11 cellular contexts compared by ENCODE assay signal in the genomic region with DNA sequence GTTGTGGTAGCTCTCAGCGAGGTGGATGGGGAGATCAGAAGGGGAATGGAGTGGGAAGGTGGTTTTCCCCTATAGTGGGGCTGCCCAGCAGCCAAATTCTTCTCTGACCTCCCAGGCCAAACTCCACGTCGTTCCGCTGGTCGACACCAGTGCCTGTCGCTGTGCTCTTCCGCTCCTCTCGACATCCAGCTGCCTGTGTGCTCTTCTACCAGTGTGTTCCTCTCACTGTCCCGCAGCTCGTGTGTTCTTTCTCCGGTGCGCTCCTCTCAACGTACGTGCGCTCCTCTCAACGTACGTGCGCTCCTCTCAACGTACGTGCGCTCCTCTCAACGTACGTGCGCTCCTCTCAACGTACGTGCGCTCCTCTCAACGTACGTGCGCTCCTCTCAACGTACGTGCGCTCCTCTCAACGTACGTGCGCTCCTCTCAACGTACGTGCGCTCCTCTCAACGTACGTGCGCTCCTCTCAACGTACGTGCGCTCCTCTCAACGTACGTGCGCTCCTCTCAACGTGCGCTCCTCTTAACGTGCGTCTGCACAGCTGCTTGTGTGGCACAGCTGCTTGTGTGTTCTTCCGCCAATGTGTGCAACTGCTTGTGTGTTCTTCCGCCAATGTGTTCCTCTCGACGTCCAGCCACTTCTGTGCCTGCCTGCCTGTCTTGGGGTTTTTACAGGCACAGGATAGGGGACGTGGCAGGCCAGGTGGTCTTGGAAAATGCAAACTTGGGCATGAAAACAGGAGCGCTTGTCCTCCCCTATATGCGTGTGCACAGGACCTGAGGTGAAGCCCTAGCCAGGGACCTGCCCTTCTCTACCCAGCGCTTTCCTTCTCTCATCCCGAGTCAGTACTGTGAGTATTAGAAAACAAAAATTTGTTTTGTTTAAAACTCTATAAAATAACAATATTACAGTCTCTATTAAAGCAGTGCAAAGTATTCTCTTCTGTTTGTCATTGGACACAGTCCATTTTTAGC.
A peak's percentile ranks its signal among the peaks of the same experiment; 100 is the strongest.
DNase-seq lines count a peak whose midpoint lies in the region; ATAC-seq and TF ChIP-seq lines count a peak whose summit lies in the region.
"Had no signal": no experiment of that assay in that cellular context is flagged by ENCODE, and none has a peak within 500 bp of the region (broad histone marks: within the 10 kb centered on the region; RNA-seq: fewer than 3 reads in every experiment).

No MANE protein-coding gene starts in this region.

- peaks cover 0 to 2% (median 0%) of the 10 kb centered on the region in 3 experiments; a peak in 3 of 7 replicates for H3K36me3 Mint-ChIP-seq in H9 (ENCODE audit: insufficient read depth in 1 of 3, low read depth in 3 of 3)
- no peaks in the 10 kb centered on the region for H3K36me3 Mint-ChIP-seq in activated T-helper 1 cell treated with anti-CD3 and anti-CD28 coated beads, Interleukin-12 subunit alpha, Interleukin-12 subunit beta, Interleukin-2, Interleukin-4 antibody, amounts not matched to agents 30 ng/mL and 10 ng/mL and 1 ng/mL, durations not matched to agents 14 hours and 24 hours and 36 hours (ENCODE audit: low read depth)

- H3K4me3 ChIP-seq in BE2C (ENCODE audit: low read depth, low read length) (peak overlapping the region; percentile 49), left lung (no peak overlapping the region)

- no peaks in the 10 kb centered on the region for H3K27me3 Mint-ChIP-seq in H9 (ENCODE audit: low read depth)
- no peaks in the 10 kb centered on the region for H3K27me3 Mint-ChIP-seq in activated T-helper 1 cell treated with anti-CD3 and anti-CD28 coated beads, Interleukin-12 subunit alpha, Interleukin-12 subunit beta, Interleukin-2, Interleukin-4 antibody, amounts not matched to agents 30 ng/mL and 10 ng/mL and 1 ng/mL, durations not matched to agents 14 hours and 24 hours and 36 hours (ENCODE audit: insufficient read depth)

- no peak overlapping the region for H2BK120ac ChIP-seq in H9 (ENCODE audit: low read depth, low read length, poor library complexity, severe bottlenecking)

- H3K27ac Mint-ChIP-seq in H9 = peak overlapping the region in 2 of 3 experiments; percentile 68 to 76; a peak in 5 of 7 replicates
- no peak overlapping the region for H3K27ac Mint-ChIP-seq in activated T-helper 1 cell treated with anti-CD3 and anti-CD28 coated beads, Interleukin-12 subunit alpha, Interleukin-12 subunit beta, Interleukin-2, Interleukin-4 antibody, amounts not matched to agents 30 ng/mL and 10 ng/mL and 1 ng/mL, durations not matched to agents 14 hours and 24 hours and 36 hours
- H3K27ac Mint-ChIP-seq: activated T-cell treated with anti-CD3 and anti-CD28 coated beads, Interleukin-2, amount 50 U/mL, for 72 hours had no signal

- no peaks in the 10 kb centered on the region; a peak in 2 of 5 replicates for H3K9me3 Mint-ChIP-seq in H9
- peaks cover 3% of the 10 kb centered on the region for H3K9me3 Mint-ChIP-seq in activated T-helper 1 cell treated with anti-CD3 and anti-CD28 coated beads, Interleukin-12 subunit alpha, Interleukin-12 subunit beta, Interleukin-2, Interleukin-4 antibody, amounts not matched to agents 30 ng/mL and 10 ng/mL and 1 ng/mL, durations not matched to agents 14 hours and 24 hours and 36 hours

- no peak overlapping the region for H3K9ac ChIP-seq in H9 (ENCODE audit: extremely low read depth, insufficient read length, low read length)

- H2AK5ac ChIP-seq in H9 (ENCODE audit: insufficient read length, low read length) = no peak overlapping the region

- 0 out of 4 replicates have a peak, but pooled peaks cover 0 to 3% of the 10 kb centered on the region in 2 experiments for H3K4me1 Mint-ChIP-seq in H9
- H3K4me1 Mint-ChIP-seq in activated T-helper 1 cell treated with anti-CD3 and anti-CD28 coated beads, Interleukin-12 subunit alpha, Interleukin-12 subunit beta, Interleukin-2, Interleukin-4 antibody, amounts not matched to agents 30 ng/mL and 10 ng/mL and 1 ng/mL, durations not matched to agents 14 hours and 24 hours and 36 hours (ENCODE audit: low read depth) = no peaks in the 10 kb centered on the region

- H3T11ph ChIP-seq in H9 (ENCODE audit: low read length) = no peak overlapping the region

- no CpG with 5 or more reads among the region's 61 CpGs for whole genome bisulfite sequencing in H9 (ENCODE audit: extremely low coverage, insufficient read length, low lambda C conversion rate)

- no peak overlapping the region for H2BK5ac ChIP-seq in H9 (ENCODE audit: insufficient read length, low read length)

- no peak overlapping the region for H3K18ac ChIP-seq in H9 (ENCODE audit: insufficient read length, low read depth, low read length)

- DNase-seq in BE2C = no peak
- no peak for DNase-seq in H9
- no peak for DNase-seq in activated T-helper 1 cell treated with anti-CD3 and anti-CD28 coated beads, Interleukin-12 subunit alpha, Interleukin-12 subunit beta, Interleukin-2, Interleukin-4 antibody, amounts not matched to agents 30 ng/mL and 10 ng/mL and 1 ng/mL, durations not matched to agents 14 hours and 24 hours and 36 hours (ENCODE audit: low spot score)
- peak; percentile 31 to 43 for DNase-seq in left lung
- no peak for DNase-seq in amniotic stem cell (lab: John Stamatoyannopoulos, UW)
- no peak for DNase-seq in ACHN
- DNase-seq: activated T-cell treated with anti-CD3 and anti-CD28 coated beads, Interleukin-2, amount 50 U/mL, for 72 hours; C1 segment of cervical spinal cord; NCI-H1694 had no signal

- H3K14ac ChIP-seq in H9 (ENCODE audit: insufficient read depth, low read length) = peak overlapping the region; percentile 32; the same call in 1 of the 2 replicates

- no peaks in the 10 kb centered on the region for H3K79me2 ChIP-seq in H9 (ENCODE audit: insufficient read depth, low read length)

- no peak overlapping the region for H2BK15ac ChIP-seq in H9 (ENCODE audit: low read depth, low read length)

- peak; percentile 78 for ATAC-seq in left lung
- no peak for ATAC-seq in HG03378 (IDR thresholded peaks at IDR 0.05; ENCODE audit: unreplicated experiment)
- ATAC-seq in GM21447 (IDR thresholded peaks at IDR 0.05; ENCODE audit: unreplicated experiment) = no peak

- intact Hi-C loops in activated T-helper 1 cell treated with anti-CD3 and anti-CD28 coated beads, Interleukin-12 subunit alpha, Interleukin-12 subunit beta, Interleukin-2, Interleukin-4 antibody, amounts not matched to agents 30 ng/mL and 10 ng/mL and 1 ng/mL, durations not matched to agents 14 hours and 24 hours and 36 hours (cut with micrococcal nuclease) = no loop called here
- intact Hi-C loops in left lung (cut with DNase I) = no loop called here

- in situ Hi-C loops in ACHN (cut with HindIII; ENCODE audit: low pct_ligation_motif_present, low pct_unique_long_range_greater_than_20kb, low sequenced_read_pairs) = no loop called here

- H3K4me3 Mint-ChIP-seq in H9 = no peak overlapping the region
- H3K4me3 Mint-ChIP-seq in activated T-helper 1 cell treated with anti-CD3 and anti-CD28 coated beads, Interleukin-12 subunit alpha, Interleukin-12 subunit beta, Interleukin-2, Interleukin-4 antibody, amounts not matched to agents 30 ng/mL and 10 ng/mL and 1 ng/mL, durations not matched to agents 14 hours and 24 hours and 36 hours = peak overlapping the region; percentile 39

- no peak overlapping the region for H3K4me2 ChIP-seq in H9 (ENCODE audit: insufficient read depth, insufficient read length, low read length)

- H3K36me3 ChIP-seq in BE2C (no peaks in the 10 kb centered on the region), left lung (no peaks in the 10 kb centered on the region)

- H4K8ac ChIP-seq in H9 (replicated peaks; ENCODE audit: insufficient read length, low read depth, low read length) = no peak overlapping the region

- no peak overlapping the region for H2BK20ac ChIP-seq in H9 (ENCODE audit: low read depth, low read length, poor library complexity, severe bottlenecking)

- H3K9me3 ChIP-seq in BE2C (no peaks in the 10 kb centered on the region), H9 (ENCODE audit: control insufficient read depth, low read depth, low read length) (no peaks in the 10 kb centered on the region), left lung (no peaks in the 10 kb centered on the region)

- peak overlapping the region; percentile 92 for H2AFZ ChIP-seq in H9 (ENCODE audit: low read length)

- H3K79me1 ChIP-seq in H9 (ENCODE audit: insufficient read depth, low read depth, low read length, poor library complexity, severe bottlenecking) = no peaks in the 10 kb centered on the region

- 0 out of 2 replicates have a peak, but pooled peaks cover 3% of the 10 kb centered on the region for H3K4me1 ChIP-seq in BE2C
- no peaks in the 10 kb centered on the region for H3K4me1 ChIP-seq in H9 (ENCODE audit: insufficient read depth, low read length)
- no peaks in the 10 kb centered on the region for H3K4me1 ChIP-seq in left lung

- H4K91ac ChIP-seq in H9 (ENCODE audit: insufficient read length, low read depth, low read length) = no peak overlapping the region

- H3K27ac ChIP-seq in H9 (ENCODE audit: insufficient read length, low read depth, low read length) = no peak overlapping the region
- peak overlapping the region in 1 of 2 donors; percentile 26 for H3K27ac ChIP-seq in left lung

- no peak overlapping the region for H2BK12ac ChIP-seq in H9 (ENCODE audit: insufficient read length, low read depth, low read length)

- H4K5ac ChIP-seq in H9 (ENCODE audit: insufficient read length, low read depth, low read length) = no peak overlapping the region

- no peak for TF ChIP-seq CTCF in BE2C (IDR thresholded peaks at IDR 0.05; ENCODE audit: low read depth, low read length)
- TF ChIP-seq CTCF in H9 (conservative IDR thresholded peaks at IDR 0.05) = no peak
- no peak for TF ChIP-seq CTCF in left lung (IDR thresholded peaks at IDR 0.05)

- H3K23me2 ChIP-seq in H9 (ENCODE audit: insufficient read length, low read depth, low read length, poor library complexity, severe bottlenecking) = peaks cover 4% of the 10 kb centered on the region

- no peak overlapping the region for H3K23ac ChIP-seq in H9 (ENCODE audit: insufficient read length, low read depth, low read length)

- H3K56ac ChIP-seq in H9 (ENCODE audit: insufficient read length, low read depth, low read length) = no peak overlapping the region

- no peaks in the 10 kb centered on the region for H4K20me1 ChIP-seq in H9 (ENCODE audit: control insufficient read depth, insufficient read depth, insufficient read length)

- H3K4ac ChIP-seq in H9 (ENCODE audit: low read depth, low read length) = no peak overlapping the region

- H3K27me3 ChIP-seq in BE2C = no peaks in the 10 kb centered on the region
- H3K27me3 ChIP-seq in H9 (ENCODE audit: insufficient read depth, low read length) = no peaks in the 10 kb centered on the region
- no peaks in the 10 kb centered on the region for H3K27me3 ChIP-seq in left lung

Comparison
In these comparisons a context has a peak if more than half of its experiments do, and no peak if none do; other contexts are left out.
1. DNase-seq: peak in left lung (2 of 2); none in BE2C (single experiment), H9 (single experiment), activated T-helper 1 cell treated with anti-CD3 and anti-CD28 coated beads, Interleukin-12 subunit alpha, Interleukin-12 subunit beta, Interleukin-2, Interleukin-4 antibody, amounts not matched to agents 30 ng/mL and 10 ng/mL and 1 ng/mL, durations not matched to agents 14 hours and 24 hours and 36 hours (single experiment), amniotic stem cell (single experiment) and ACHN (single experiment).